In the genomic region with DNA sequence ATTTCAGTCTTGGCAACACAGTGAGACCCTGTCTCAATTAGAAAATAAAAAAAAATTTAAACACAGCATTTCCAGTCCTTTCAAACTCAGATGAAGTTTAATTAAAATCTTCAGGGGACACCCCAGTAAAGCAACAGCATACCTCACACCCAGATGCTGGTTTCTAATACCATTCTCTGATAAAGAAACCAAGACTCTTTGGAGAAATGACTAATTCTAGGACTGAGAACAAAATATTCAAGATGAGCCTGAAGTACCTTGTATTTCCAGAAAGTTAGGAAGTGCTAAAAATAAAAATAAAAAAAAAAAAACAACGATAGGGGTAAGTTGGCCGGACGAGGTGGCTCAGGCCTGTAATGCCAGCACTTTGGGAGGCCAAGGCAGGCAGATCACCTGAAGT, we compare ENCODE assay signal across 27 cellular contexts.
"Had no signal": no experiment of that assay in that cellular context is flagged by ENCODE, and none has a peak within 500 bp of the region (broad histone marks: within the 10 kb centered on the region; RNA-seq: fewer than 3 reads in every experiment).

No MANE protein-coding gene starts in this region.

- H3K36me3 Mint-ChIP-seq: mesothelial cell of epicardium, naive B cell, natural killer cell had no signal

- H3K9me3 Mint-ChIP-seq: mesothelial cell of epicardium; naive B cell; natural killer cell; nephron progenitor cell; neural progenitor cell; stimulated activated memory B cell treated with anti-CD40 and anti-IgM and Interleukin-4, amounts not matched to agents 10 μg/mL and 1 μg/mL and 100 μg/mL, for 72 hours had no signal

- H3K4me1 ChIP-seq: neural progenitor cell had no signal

- H3K36me3 ChIP-seq: neural progenitor cell, neutrophil, right lobe of liver, suprapubic skin, thoracic aorta, transverse colon, upper lobe of right lung had no signal

- DNase-seq: hippocampal formation; kidney glomerular epithelial cell; left cardiac atrium; mesendoderm; naive B cell; natural killer cell; nephron progenitor cell; occipital lobe; psoas muscle; right lobe of liver; stimulated activated CD4-positive, alpha-beta T cell treated with anti-CD3 and anti-CD28 coated beads, Interleukin-1b, Interleukin-23, amount 100 ng/mL, for 48 hours; stimulated activated CD4-positive, alpha-beta T cell treated with anti-CD3 and anti-CD28 coated beads, Interleukin-2, amount 100 ng/mL, for 48 hours; stimulated activated CD4-positive, alpha-beta T cell treated with anti-CD3 and anti-CD28 coated beads, Interleukin-4, amount 100 ng/mL, for 4 hours; stimulated activated CD8-positive, alpha-beta memory T cell treated with anti-CD3 and anti-CD28 coated beads, Interleukin-4, amount 100 ng/mL, for 48 hours; stimulated activated naive CD4-positive, alpha-beta T cell treated with Interleukin-2 at 50 U/mL for 16 hours; transverse colon; upper lobe of right lung had no signal

- H3K4me3 ChIP-seq: lung, neural progenitor cell, psoas muscle, right lobe of liver, smooth muscle cell, suprapubic skin, thoracic aorta, transverse colon, upper lobe of right lung had no signal

- H3K27me3 Mint-ChIP-seq: naive B cell; stimulated activated memory B cell treated with anti-CD40 and anti-IgM and Interleukin-4, amounts not matched to agents 10 μg/mL and 1 μg/mL and 100 μg/mL, for 72 hours had no signal

- H3K27ac Mint-ChIP-seq: mesothelial cell of epicardium; natural killer cell; nephron progenitor cell; neural progenitor cell; stimulated activated memory B cell treated with anti-CD40 and anti-IgM and Interleukin-4, amounts not matched to agents 10 μg/mL and 1 μg/mL and 100 μg/mL, for 72 hours had no signal

- H3K27me3 ChIP-seq: neural progenitor cell, neutrophil, right lobe of liver, suprapubic skin, transverse colon, upper lobe of right lung had no signal

- H3K4me2 ChIP-seq: neural progenitor cell, smooth muscle cell had no signal

- H3K4me3 Mint-ChIP-seq: mesothelial cell of epicardium; naive B cell; natural killer cell; nephron progenitor cell; neural progenitor cell; stimulated activated memory B cell treated with anti-CD40 and anti-IgM and Interleukin-4, amounts not matched to agents 10 μg/mL and 1 μg/mL and 100 μg/mL, for 72 hours had no signal

- H3K9me3 ChIP-seq: neutrophil, psoas muscle, right lobe of liver, suprapubic skin, thoracic aorta, transverse colon, upper lobe of right lung had no signal

- H3K27ac ChIP-seq: neural progenitor cell, neutrophil, parathyroid adenoma, psoas muscle, right lobe of liver, suprapubic skin, upper lobe of right lung had no signal

- ATAC-seq: left cardiac atrium; left lobe of liver; natural killer cell; psoas muscle; right lobe of liver; stimulated activated memory B cell treated with anti-CD40 and anti-IgM and Interleukin-4, amounts not matched to agents 10 μg/mL and 1 μg/mL and 100 μg/mL, for 72 hours; upper lobe of right lung had no signal

- H2AFZ ChIP-seq: neural progenitor cell, parathyroid adenoma had no signal
